Comparison of ENCODE assay signal across 25 cellular contexts in genomic region chr18:79481041-79481790, GRCh38.
A peak's percentile ranks its signal among the peaks of the same experiment; 100 is the strongest.
DNase-seq lines count a peak whose midpoint lies in the region; ATAC-seq, FAIRE-seq and TF ChIP-seq lines count a peak whose summit lies in the region.
"Had no signal": no experiment of that assay in that cellular context is flagged by ENCODE, and none has a peak within 500 bp of the region (broad histone marks: within the 10 kb centered on the region; RNA-seq: fewer than 3 reads in every experiment).

No MANE protein-coding gene starts in this region.

- no peak for ATAC-seq in Right ventricle myocardium superior (ENCODE audit: poor library complexity)
- no peak for ATAC-seq in left cardiac atrium
- ATAC-seq in left lung, result no peak
- ATAC-seq: body of pancreas, gastroesophageal sphincter, SK-N-SH treated with all-trans-retinoic acid at 6 μM for 48 hours had no signal

- H3K4me3 ChIP-seq in Peyer's patch (no peak overlapping the region), left lung (no peak overlapping the region), spleen (no peak overlapping the region), small intestine (ENCODE audit: low read depth in 1 of 2, low read length in 2 of 2) (no peak overlapping the region)
- H3K4me3 ChIP-seq: body of pancreas, dorsolateral prefrontal cortex, gastroesophageal sphincter, psoas muscle, skin epidermis had no signal

- DNase-seq in Right ventricle myocardium superior (peak; percentile 14), left cardiac atrium (no peak), Peyer's patch (peak in 2 of 3 donors; percentile 30 to 35), left lung (peak; percentile 20 to 55), spleen (peak; percentile 67), NCI-H1694 (lab: John Stamatoyannopoulos, UW) (no peak), small intestine (no peak)
- DNase-seq in activated T-cell treated with anti-CD3 and anti-CD28 coated beads, Interleukin-2, amount 50 U/mL, for 1 hour, result no peak
- DNase-seq: activated CD4-positive, CD25-positive, alpha-beta regulatory T cell treated with anti-CD3 and anti-CD28 coated beads, Interleukin-2, amount 50 U/mL, for 72 hours; activated gamma-delta T cell; activated T-cell treated with anti-CD3 and anti-CD28 coated beads, Interleukin-2, amount 50 U/mL, for 24 hours; body of pancreas; cerebellar nuclear complex; MM.1S; NCI-H2107; NCI-H748 treated with DMSO at 0.1 percent for 48 hours; stimulated activated CD4-positive, alpha-beta T cell treated with anti-CD3 and anti-CD28 coated beads, Interleukin-2, amount 100 ng/mL, for 24 hours had no signal

- H3K9me3 ChIP-seq in Peyer's patch (no peaks in the 10 kb centered on the region), left lung (no peaks in the 10 kb centered on the region), spleen (no peaks in the 10 kb centered on the region), small intestine (ENCODE audit: control insufficient read depth, low read depth) (no peaks in the 10 kb centered on the region)
- H3K9me3 ChIP-seq: body of pancreas, gastroesophageal sphincter, psoas muscle had no signal

- H3K4me1 ChIP-seq in Peyer's patch (no peaks in the 10 kb centered on the region), left lung (no peaks in the 10 kb centered on the region), spleen (no peaks in the 10 kb centered on the region), small intestine (ENCODE audit: control insufficient read depth in 2 of 2, insufficient read depth in 1 of 2, low read depth in 1 of 2, low read length in 1 of 2) (no peaks in the 10 kb centered on the region)
- H3K4me1 ChIP-seq: body of pancreas had no signal

- FAIRE-seq in small intestine (lab: Jason Lieb, UNC), result no peak
- FAIRE-seq: G401.6, islet of Langerhans had no signal

- TF ChIP-seq CTCF in Peyer's patch (IDR thresholded peaks at IDR 0.05), result no peak
- no peak for TF ChIP-seq CTCF in left lung (IDR thresholded peaks at IDR 0.05)
- no peak for TF ChIP-seq CTCF in spleen (IDR thresholded peaks at IDR 0.05 in 8 of 11, conservative IDR thresholded peaks at IDR 0.05 in 3 of 11)

- H3K27ac ChIP-seq in Peyer's patch (no peak overlapping the region), left lung (no peak overlapping the region), spleen (no peak overlapping the region), small intestine (ENCODE audit: low read depth in 1 of 2, low read length in 1 of 2) (no peak overlapping the region)
- H3K27ac ChIP-seq: body of pancreas, dorsolateral prefrontal cortex, gastroesophageal sphincter, KMS-11, psoas muscle, skin epidermis had no signal

- H3K36me3 ChIP-seq in Peyer's patch (peaks cover 0 to 11% (median 0%) of the 10 kb centered on the region in 3 donors), left lung (peaks cover 0 to 11% of the 10 kb centered on the region in 2 donors), spleen (peaks cover 3 to 77% (median 38%) of the 10 kb centered on the region in 6 donors), small intestine (ENCODE audit: control insufficient read depth in 2 of 2, insufficient read depth in 2 of 2, low read length in 2 of 2) (no peaks in the 10 kb centered on the region)

- no peak for TF ChIP-seq POLR2A in Peyer's patch (IDR thresholded peaks at IDR 0.05)
- no peak for TF ChIP-seq POLR2A in spleen (IDR thresholded peaks at IDR 0.05)

- H3K27me3 ChIP-seq in Peyer's patch, result no peaks in the 10 kb centered on the region
- no peaks in the 10 kb centered on the region for H3K27me3 ChIP-seq in left lung
- H3K27me3 ChIP-seq in spleen (replicated peaks in 1 of 7), result no peaks in the 10 kb centered on the region
- no peaks in the 10 kb centered on the region for H3K27me3 ChIP-seq in small intestine (ENCODE audit: control insufficient read depth in 2 of 2, insufficient read depth in 2 of 2, low read length in 2 of 2)
- H3K27me3 ChIP-seq: body of pancreas, gastroesophageal sphincter had no signal

- intact Hi-C loops in Right ventricle myocardium superior (cut with DNase I) (no loop called here), left cardiac atrium (cut with DNase I) (no loop called here), left lung (cut with DNase I) (no loop called here), spleen (cut with DNase I; ENCODE audit: low total_unique reads) (no loop called here)

- 87 to 93% (median 92%) methylated on average over 18 to 27 of the region's 27 CpGs for WGBS in spleen, 5 donors
- WGBS in small intestine, 3 donors, result 85 to 93% (median 86%) methylated on average over 27 of the region's 27 CpGs

Comparison
In these comparisons a context has a peak if more than half of its experiments do, and no peak if none do; other contexts are left out.
1. DNase-seq: peak in Right ventricle myocardium superior (single experiment), Peyer's patch (2 of 3), left lung (2 of 2) and spleen (single experiment); none in left cardiac atrium (single experiment), NCI-H1694 (single experiment), small intestine (single experiment) and activated T-cell treated with anti-CD3 and anti-CD28 coated beads, Interleukin-2, amount 50 U/mL, for 1 hour (single experiment).